Comparison of ENCODE assay signal across 27 cellular contexts in the genomic region with DNA sequence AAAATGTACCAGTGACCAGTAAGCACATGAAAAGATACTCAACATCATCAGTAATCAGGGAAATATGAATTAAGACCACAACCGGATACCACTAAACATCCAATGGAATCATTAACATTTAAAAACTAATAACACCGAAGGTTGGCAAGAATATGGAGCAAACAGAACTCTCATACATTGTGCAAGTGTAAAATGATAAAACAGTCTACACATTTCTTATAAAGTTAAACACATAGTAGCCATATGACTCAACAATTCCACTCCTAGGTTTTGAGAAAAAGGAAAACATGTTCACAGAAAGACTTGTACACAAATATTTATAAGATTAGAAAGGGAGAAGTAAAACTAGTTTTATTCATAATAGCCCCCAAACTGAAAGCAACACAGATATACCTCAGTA.
A peak's percentile ranks its signal among the peaks of the same experiment; 100 is the strongest.
DNase-seq lines count a peak whose midpoint lies in the region; ATAC-seq, FAIRE-seq and TF ChIP-seq lines count a peak whose summit lies in the region.
"Had no signal": no experiment of that assay in that cellular context is flagged by ENCODE, and none has a peak within 500 bp of the region (broad histone marks: within the 10 kb centered on the region; RNA-seq: fewer than 3 reads in every experiment).

No MANE protein-coding gene starts in this region.

- no peaks in the 10 kb centered on the region for H3K27me3 ChIP-seq in IMR-90 (ENCODE audit: control insufficient read depth, insufficient read depth, low read length)
- no peaks in the 10 kb centered on the region for H3K27me3 ChIP-seq in bronchial epithelial cell (ENCODE audit: control insufficient read depth, insufficient read depth, low read length)
- no peaks in the 10 kb centered on the region for H3K27me3 ChIP-seq in H9 (ENCODE audit: insufficient read depth, low read length)
- H3K27me3 ChIP-seq: MG63 had no signal

- H4K91ac ChIP-seq in IMR-90 (ENCODE audit: insufficient read depth, low read depth, low read length) (no peak overlapping the region), H9 (ENCODE audit: insufficient read length, low read depth, low read length) (no peak overlapping the region)

- H2BK120ac ChIP-seq in IMR-90 (ENCODE audit: low read depth, low read length) (no peak overlapping the region; the same call in 1 of the 2 replicates), H9 (ENCODE audit: low read depth, low read length, poor library complexity, severe bottlenecking) (no peak overlapping the region)

- WGBS in IMR-90 (ENCODE audit: extremely low coverage in 2 of 2, insufficient read length in 1 of 2), 2 experiments: no CpG with 5 or more reads among the region's 2 CpGs
- no CpG with 5 or more reads among the region's 2 CpGs for WGBS in H9 (ENCODE audit: extremely low coverage, insufficient read length, low lambda C conversion rate)

- no peak overlapping the region for H2AK9ac ChIP-seq in IMR-90 (replicated peaks; ENCODE audit: low read depth, low read length, poor library complexity)

- in situ Hi-C loops in IMR-90 (cut with MboI; ENCODE audit: low sequenced_read_pairs): no loop called here

- no peak for TF ChIP-seq RAD21 in IMR-90 (IDR thresholded peaks at IDR 0.05; ENCODE audit: low read length)

- H3K18ac ChIP-seq in IMR-90 (ENCODE audit: low read depth, low read length) (no peak overlapping the region), H9 (ENCODE audit: insufficient read length, low read depth, low read length) (no peak overlapping the region)

- H2BK20ac ChIP-seq in IMR-90 (ENCODE audit: low read depth, low read length) (no peak overlapping the region), H9 (ENCODE audit: low read depth, low read length, poor library complexity, severe bottlenecking) (no peak overlapping the region)

- H2AFZ ChIP-seq in IMR-90 (replicated peaks; ENCODE audit: low read length, poor library complexity) (no peak overlapping the region), H9 (ENCODE audit: low read length) (no peak overlapping the region)
- H2AFZ ChIP-seq: PC-9 had no signal

- ATAC-seq in IMR-90 (ENCODE audit: low read depth): peak; percentile 3

- FAIRE-seq in bronchial epithelial cell (lab: Jason Lieb, UNC): no peak
- FAIRE-seq: GM12891, GM19239, H54 had no signal

- H3K9me3 Mint-ChIP-seq in activated T-helper 1 cell treated with anti-CD3 and anti-CD28 coated beads, Interleukin-12 subunit alpha, Interleukin-12 subunit beta, Interleukin-2, Interleukin-4 antibody, amounts not matched to agents 30 ng/mL and 10 ng/mL and 1 ng/mL, durations not matched to agents 14 hours and 24 hours and 36 hours: no peaks in the 10 kb centered on the region
- H3K9me3 Mint-ChIP-seq in H9: peaks cover 3 to 7% of the 10 kb centered on the region in 2 experiments; a peak in 3 of 5 replicates

- H3K4me2 ChIP-seq in IMR-90 (ENCODE audit: low read depth, low read length) (no peak overlapping the region; the same call in 1 of the 2 replicates), H9 (ENCODE audit: insufficient read depth, insufficient read length, low read length) (no peak overlapping the region)
- H3K4me2 ChIP-seq: PC-9 had no signal

- H3K23ac ChIP-seq in IMR-90 (ENCODE audit: low read depth, low read length) (no peak overlapping the region), H9 (ENCODE audit: insufficient read length, low read depth, low read length) (no peak overlapping the region)

- no peak overlapping the region for H2BK15ac ChIP-seq in IMR-90 (ENCODE audit: low read depth, low read length)
- no peak overlapping the region for H2BK15ac ChIP-seq in H9 (ENCODE audit: low read depth, low read length)

- intact Hi-C loops in IMR-90 (cut with micrococcal nuclease): no loop called here
- intact Hi-C loops in activated T-helper 1 cell treated with anti-CD3 and anti-CD28 coated beads, Interleukin-12 subunit alpha, Interleukin-12 subunit beta, Interleukin-2, Interleukin-4 antibody, amounts not matched to agents 30 ng/mL and 10 ng/mL and 1 ng/mL, durations not matched to agents 14 hours and 24 hours and 36 hours (cut with micrococcal nuclease): no loop called here

- POLR2A ChIA-PET in IMR-90 (lab: Charles Lee; ENCODE audit: unreplicated experiment): no interaction called here

- no peaks in the 10 kb centered on the region for H3K36me3 Mint-ChIP-seq in activated T-helper 1 cell treated with anti-CD3 and anti-CD28 coated beads, Interleukin-12 subunit alpha, Interleukin-12 subunit beta, Interleukin-2, Interleukin-4 antibody, amounts not matched to agents 30 ng/mL and 10 ng/mL and 1 ng/mL, durations not matched to agents 14 hours and 24 hours and 36 hours (ENCODE audit: low read depth)
- H3K36me3 Mint-ChIP-seq in H9 (ENCODE audit: insufficient read depth in 1 of 3, low read depth in 3 of 3): no peaks in the 10 kb centered on the region; a peak in 1 of 7 replicates

- no peaks in the 10 kb centered on the region for H3K27me3 Mint-ChIP-seq in activated T-helper 1 cell treated with anti-CD3 and anti-CD28 coated beads, Interleukin-12 subunit alpha, Interleukin-12 subunit beta, Interleukin-2, Interleukin-4 antibody, amounts not matched to agents 30 ng/mL and 10 ng/mL and 1 ng/mL, durations not matched to agents 14 hours and 24 hours and 36 hours (ENCODE audit: insufficient read depth)
- peaks cover 2% of the 10 kb centered on the region; the same call in 1 of the 2 replicates for H3K27me3 Mint-ChIP-seq in H9 (ENCODE audit: low read depth)
- H3K27me3 Mint-ChIP-seq: CD4-positive, alpha-beta memory T cell had no signal

- H3K4me1 ChIP-seq in IMR-90 (ENCODE audit: control insufficient read depth, insufficient read depth, low read length): peaks cover 22% of the 10 kb centered on the region
- H3K4me1 ChIP-seq in H9 (ENCODE audit: insufficient read depth, low read length): no peaks in the 10 kb centered on the region

- H3K56ac ChIP-seq in IMR-90 (ENCODE audit: extremely low read depth, insufficient read depth, low read length) (no peak overlapping the region), H9 (ENCODE audit: insufficient read length, low read depth, low read length) (no peak overlapping the region)

- H2BK12ac ChIP-seq in H9 (ENCODE audit: insufficient read length, low read depth, low read length): no peak overlapping the region

- CTCF ChIA-PET in IMR-90 (lab: Yijun Ruan, JAX): no interaction called here

- H3K36me3 ChIP-seq in IMR-90 (ENCODE audit: control insufficient read depth, insufficient read depth, low read length): no peaks in the 10 kb centered on the region
- no peaks in the 10 kb centered on the region for H3K36me3 ChIP-seq in bronchial epithelial cell (ENCODE audit: control insufficient read depth, insufficient read depth, low read length)
- H3K36me3 ChIP-seq: MG63 had no signal

- H2BK5ac ChIP-seq in IMR-90 (ENCODE audit: low read depth, low read length, poor library complexity, severe bottlenecking): peak overlapping the region; percentile 66
- H2BK5ac ChIP-seq in H9 (ENCODE audit: insufficient read length, low read length): no peak overlapping the region

- H3K4me3 ChIP-seq in AG10803 (ENCODE audit: low read length): no peak overlapping the region
- H3K4me3 ChIP-seq in IMR-90 (ENCODE audit: insufficient read depth, low read depth, low read length): no peak overlapping the region
- no peak overlapping the region for H3K4me3 ChIP-seq in bronchial epithelial cell (ENCODE audit: low read depth, low read length)
- no peak overlapping the region for H3K4me3 ChIP-seq in fibroblast of villous mesenchyme (ENCODE audit: low read depth, low read length)
- H3K4me3 ChIP-seq: MG63, PC-9 had no signal

- H3K9ac ChIP-seq in IMR-90 (ENCODE audit: low read depth, low read length) (no peak overlapping the region), H9 (ENCODE audit: extremely low read depth, insufficient read length, low read length) (no peak overlapping the region)

- no peaks in the 10 kb centered on the region for H3K4me1 Mint-ChIP-seq in activated T-helper 1 cell treated with anti-CD3 and anti-CD28 coated beads, Interleukin-12 subunit alpha, Interleukin-12 subunit beta, Interleukin-2, Interleukin-4 antibody, amounts not matched to agents 30 ng/mL and 10 ng/mL and 1 ng/mL, durations not matched to agents 14 hours and 24 hours and 36 hours (ENCODE audit: low read depth)
- no peaks in the 10 kb centered on the region for H3K4me1 Mint-ChIP-seq in H9
- H3K4me1 Mint-ChIP-seq: CD4-positive, alpha-beta memory T cell had no signal

- H3K14ac ChIP-seq in IMR-90 (replicated peaks; ENCODE audit: low read depth, low read length): no peak overlapping the region
- H3K14ac ChIP-seq in H9 (ENCODE audit: insufficient read depth, low read length): no peak overlapping the region

- no peak overlapping the region for H3K4ac ChIP-seq in IMR-90 (ENCODE audit: low read depth, low read length)
- H3K4ac ChIP-seq in H9 (ENCODE audit: low read depth, low read length): no peak overlapping the region

- peaks cover 26% of the 10 kb centered on the region for H3K9me1 ChIP-seq in IMR-90 (ENCODE audit: insufficient read depth, low read length)

- no peak overlapping the region for H3K27ac Mint-ChIP-seq in activated T-helper 1 cell treated with anti-CD3 and anti-CD28 coated beads, Interleukin-12 subunit alpha, Interleukin-12 subunit beta, Interleukin-2, Interleukin-4 antibody, amounts not matched to agents 30 ng/mL and 10 ng/mL and 1 ng/mL, durations not matched to agents 14 hours and 24 hours and 36 hours
- H3K27ac Mint-ChIP-seq in H9: no peak overlapping the region
- H3K27ac Mint-ChIP-seq: CD4-positive, alpha-beta memory T cell had no signal

- no peaks in the 10 kb centered on the region for H4K20me1 ChIP-seq in IMR-90 (ENCODE audit: insufficient read depth, low read length)
- H4K20me1 ChIP-seq in H9 (ENCODE audit: control insufficient read depth, insufficient read depth, insufficient read length): no peaks in the 10 kb centered on the region

- H2AK5ac ChIP-seq in IMR-90 (ENCODE audit: low read depth, low read length) (no peak overlapping the region), H9 (ENCODE audit: insufficient read length, low read length) (no peak overlapping the region)

- H3K79me1 ChIP-seq in IMR-90 (ENCODE audit: low read depth in 1 of 2, low read length in 2 of 2) (no peaks in the 10 kb centered on the region), H9 (ENCODE audit: insufficient read depth, low read depth, low read length, poor library complexity, severe bottlenecking) (no peaks in the 10 kb centered on the region)

- DNase-seq in AG10803 (ENCODE audit: low read depth) (peak; percentile 42), IMR-90 (peak; percentile 76), bronchial epithelial cell (ENCODE audit: low read depth) (peak; percentile 25), fibroblast of villous mesenchyme (ENCODE audit: low read depth) (peak; percentile 86), NCI-H446 (lab: John Stamatoyannopoulos, UW) (no peak), H9 (no peak), NCI-H510A treated with DMSO at 0.1 percent for 48 hours (lab: John Stamatoyannopoulos, UW) (no peak)
- DNase-seq in activated T-helper 1 cell treated with anti-CD3 and anti-CD28 coated beads, Interleukin-12 subunit alpha, Interleukin-12 subunit beta, Interleukin-2, Interleukin-4 antibody, amounts not matched to agents 30 ng/mL and 10 ng/mL and 1 ng/mL, durations not matched to agents 14 hours and 24 hours and 36 hours (ENCODE audit: low spot score): no peak
- DNase-seq: C1 segment of cervical spinal cord; CD4-positive, alpha-beta memory T cell; COR-L47; EL; GDM1; KG1; MG63; NCI-H1694; NCI-H2029 treated with DMSO at 0.1 percent for 48 hours; NCI-H524; NCI-H82; NK-92 treated with Interleukin-12 subunit alpha and Interleukin-12 subunit beta, amount 100 ng/mL, for 24 hours; PC-9; RPMI8226; SHP77; T-helper 1 cell had no signal

- TF ChIP-seq POLR2A in IMR-90 (IDR thresholded peaks at IDR 0.05; ENCODE audit: low read depth, low read length): no peak

- dilution Hi-C loops in IMR-90 (cut with HindIII; ENCODE audit: low sequenced_read_pairs, unreplicated experiment): no loop called here

- H3K9me3 ChIP-seq in IMR-90 (ENCODE audit: control insufficient read depth, insufficient read depth, low read length) (no peaks in the 10 kb centered on the region), H9 (ENCODE audit: control insufficient read depth, low read depth, low read length) (no peaks in the 10 kb centered on the region)

- no TSS peak for BruUV-seq in IMR-90 (replicated peaks; lab: Mats Ljungman, UMichigan)

- no peaks in the 10 kb centered on the region for H3K79me2 ChIP-seq in H9 (ENCODE audit: insufficient read depth, low read length)

- H4K8ac ChIP-seq in IMR-90 (ENCODE audit: low read depth in 2 of 2, low read length in 2 of 2) (no peak overlapping the region), H9 (replicated peaks; ENCODE audit: insufficient read length, low read depth, low read length) (no peak overlapping the region)

- H3K4me3 Mint-ChIP-seq in activated T-helper 1 cell treated with anti-CD3 and anti-CD28 coated beads, Interleukin-12 subunit alpha, Interleukin-12 subunit beta, Interleukin-2, Interleukin-4 antibody, amounts not matched to agents 30 ng/mL and 10 ng/mL and 1 ng/mL, durations not matched to agents 14 hours and 24 hours and 36 hours: no peak overlapping the region
- H3K4me3 Mint-ChIP-seq in H9: no peak overlapping the region
- H3K4me3 Mint-ChIP-seq: CD4-positive, alpha-beta memory T cell had no signal

- TF ChIP-seq CTCF in AG10803 (conservative IDR thresholded peaks at IDR 0.05; ENCODE audit: low read length): no peak
- TF ChIP-seq CTCF in IMR-90 (conservative IDR thresholded peaks at IDR 0.05; ENCODE audit: low read depth, low read length): no peak
- TF ChIP-seq CTCF in bronchial epithelial cell (IDR thresholded peaks at IDR 0.05; ENCODE audit: insufficient read depth, low read length, severe bottlenecking): no peak
- no peak for TF ChIP-seq CTCF in fibroblast of villous mesenchyme (IDR thresholded peaks at IDR 0.05; ENCODE audit: insufficient read depth, low read depth, low read length)
- TF ChIP-seq CTCF in H9 (conservative IDR thresholded peaks at IDR 0.05): no peak

- H3K27ac ChIP-seq in IMR-90 (ENCODE audit: insufficient read depth, low read length) (no peak overlapping the region), H9 (ENCODE audit: insufficient read length, low read depth, low read length) (no peak overlapping the region)
- H3K27ac ChIP-seq: PC-9 had no signal

- no peaks in the 10 kb centered on the region for H3K23me2 ChIP-seq in H9 (ENCODE audit: insufficient read length, low read depth, low read length, poor library complexity, severe bottlenecking)

- H4K5ac ChIP-seq in IMR-90 (ENCODE audit: low read depth, low read length): no peak overlapping the region
- no peak overlapping the region for H4K5ac ChIP-seq in H9 (ENCODE audit: insufficient read length, low read depth, low read length)

- H3T11ph ChIP-seq in H9 (ENCODE audit: low read length): no peak overlapping the region

Comparison
In these comparisons a context has a peak if more than half of its experiments do, and no peak if none do; other contexts are left out.
1. DNase-seq: peak in AG10803 (single experiment), IMR-90 (single experiment), bronchial epithelial cell (single experiment) and fibroblast of villous mesenchyme (single experiment); none in activated T-helper 1 cell treated with anti-CD3 and anti-CD28 coated beads, Interleukin-12 subunit alpha, Interleukin-12 subunit beta, Interleukin-2, Interleukin-4 antibody, amounts not matched to agents 30 ng/mL and 10 ng/mL and 1 ng/mL, durations not matched to agents 14 hours and 24 hours and 36 hours (single experiment), NCI-H446 (0 of 2), H9 (single experiment) and NCI-H510A treated with DMSO at 0.1 percent for 48 hours (single experiment).